In genomic region chr2:142165790-142166189, GRCh38 we compare ENCODE assay signal across 8 cellular contexts. TPM values are rescaled to one million over a fixed set of nuclear protein-coding genes. Genes with fewer than 3 reads are reported as not detected.
DNase-seq lines count a peak whose midpoint lies in the region; ATAC-seq, FAIRE-seq and TF ChIP-seq lines count a peak whose summit lies in the region.

No MANE protein-coding gene starts in this region.

- no peaks in the 10 kb centered on the region for H3K4me1 ChIP-seq in H1 (replicated peaks in 1 of 4; ENCODE audit: control insufficient read depth in 3 of 4, insufficient read depth in 4 of 4, low read length in 3 of 4)

- DNase-seq in AG04449 (ENCODE audit: low read depth, low spot score) (no peak), NCI-H524 treated with DMSO at 0.1 percent for 48 hours (lab: John Stamatoyannopoulos, UW) (peak; percentile 34), H1 (ENCODE audit: low read depth in 1 of 2, low spot score in 2 of 2) (no peak), stromal cell of bone marrow (ENCODE audit: low read depth) (peak; percentile 2), epidermal melanocyte (ENCODE audit: insufficient read length, low spot score) (no peak)
- DNase-seq in activated naive CD4-positive, alpha-beta T cell treated with anti-CD3 and anti-CD28 coated beads, Interleukin-2, amount 10 ng/mL, durations not matched to agents 7 days and 5 days, result no peak

- H3K4me2 ChIP-seq in H1 (ENCODE audit: insufficient read depth in 1 of 2, low read depth in 2 of 2, low read length in 2 of 2), result no peak overlapping the region; a peak in 1 of 4 replicates

- no peak overlapping the region for H4K91ac ChIP-seq in H1 (replicated peaks; ENCODE audit: insufficient read length, low read length)

- no peaks in the 10 kb centered on the region for H3K27me3 ChIP-seq in H1 (replicated peaks in 1 of 4; ENCODE audit: control insufficient read depth in 3 of 4, extremely low read depth in 1 of 4, insufficient read depth in 3 of 4, low read length in 3 of 4)

- WGBS in H1 (ENCODE audit: extremely low coverage in 1 of 2, insufficient coverage in 1 of 2, insufficient read length in 1 of 2, insufficient replicate concordance in 2 of 2, low coverage in 1 of 2, low lambda C conversion rate in 2 of 2, missing lambda C conversion rate in 1 of 2), 2 experiments, result 83% methylated on average over 3 of the region's 3 CpGs; no CpG with 5 or more reads in 1 of the 2 experiments

- H3K56ac ChIP-seq in H1 (replicated peaks; ENCODE audit: insufficient read length, low read depth, low read length), result no peak overlapping the region

- TF ChIP-seq EP300 in H1 (IDR thresholded peaks at IDR 0.05; ENCODE audit: borderline replicate concordance in 1 of 2, low read depth in 2 of 2, low read length in 2 of 2), result no peak

- H2BK12ac ChIP-seq in H1 (ENCODE audit: low read depth, low read length), result no peak overlapping the region

- no peak overlapping the region for H3K27ac ChIP-seq in H1 (ENCODE audit: low read depth, low read length)

- no peak overlapping the region for H3K18ac ChIP-seq in H1 (ENCODE audit: extremely low read depth, low read length)

- no peaks in the 10 kb centered on the region for H3K79me2 ChIP-seq in H1 (ENCODE audit: control insufficient read depth in 1 of 2, insufficient read depth in 2 of 2, low read length in 2 of 2)

- H3K79me1 ChIP-seq in H1 (ENCODE audit: low read depth, low read length), result no peaks in the 10 kb centered on the region

- no peak overlapping the region for H4K5ac ChIP-seq in H1 (ENCODE audit: insufficient read length, low read depth, low read length)

- H3K23ac ChIP-seq in H1 (ENCODE audit: insufficient read length), result no peak overlapping the region

- no peak overlapping the region for H3K27ac Mint-ChIP-seq in activated naive CD4-positive, alpha-beta T cell treated with anti-CD3 and anti-CD28 coated beads, Interleukin-2, amount 10 ng/mL, durations not matched to agents 7 days and 5 days

- no peaks in the 10 kb centered on the region for H3K36me3 ChIP-seq in H1 (ENCODE audit: control insufficient read depth in 2 of 4, insufficient read depth in 4 of 4, low read length in 3 of 4)

- no peak overlapping the region for H3K9ac ChIP-seq in H1 (replicated peaks in 1 of 4; ENCODE audit: extremely low read depth in 1 of 4, low read depth in 3 of 4, low read length in 3 of 4)

- H3K9me3 Mint-ChIP-seq in activated naive CD4-positive, alpha-beta T cell treated with anti-CD3 and anti-CD28 coated beads, Interleukin-2, amount 10 ng/mL, durations not matched to agents 7 days and 5 days, result peaks cover 7% of the 10 kb centered on the region

- H3K9me3 ChIP-seq in H1 (ENCODE audit: insufficient read depth in 2 of 2, low read depth in 1 of 2, low read length in 1 of 2), result no peaks in the 10 kb centered on the region

- H4K20me1 ChIP-seq in H1 (replicated peaks in 1 of 2; ENCODE audit: control insufficient read depth in 1 of 2, insufficient read depth in 2 of 2, low read length in 2 of 2), result no peaks in the 10 kb centered on the region

- no peaks in the 10 kb centered on the region for H3K23me2 ChIP-seq in H1 (ENCODE audit: low read depth, low read length)

- H3K36me3 Mint-ChIP-seq in activated naive CD4-positive, alpha-beta T cell treated with anti-CD3 and anti-CD28 coated beads, Interleukin-2, amount 10 ng/mL, durations not matched to agents 7 days and 5 days, result no peaks in the 10 kb centered on the region

- TF ChIP-seq POLR2A in H1 (IDR thresholded peaks at IDR 0.05; ENCODE audit: control extremely low read depth in 1 of 2, low read depth in 2 of 2, low read length in 2 of 2), result no peak

- peak overlapping the region; percentile 99; the same call in 1 of the 2 replicates for H2AFZ ChIP-seq in H1 (ENCODE audit: low read length)

- FAIRE-seq in H1 (lab: Jason Lieb, UNC), result peak; percentile 91

- no peak overlapping the region for H3K14ac ChIP-seq in H1 (ENCODE audit: insufficient read length)

- TF ChIP-seq CTCF in AG04449 (IDR thresholded peaks at IDR 0.05; ENCODE audit: insufficient read depth, low read length, missing control alignments) (peak; percentile 37), H1 (IDR thresholded peaks at IDR 0.05; ENCODE audit: control extremely low read depth in 1 of 3, insufficient read depth in 1 of 3, low read depth in 1 of 3, low read length in 3 of 3) (peak; percentile 30 to 60 (median 45))

- POLR2A ChIA-PET in AG04449 (lab: Yijun Ruan, JAX) (no interaction called here), H1 (lab: Charles Lee; ENCODE audit: partially characterized antibody) (no interaction called here)

- H2BK20ac ChIP-seq in H1 (ENCODE audit: low read length), result no peak overlapping the region

- H4K8ac ChIP-seq in H1 (ENCODE audit: extremely low read depth, insufficient read depth, low read length), result no peak overlapping the region

- peak; percentile 75 to 77 for TF ChIP-seq RAD21 in H1 (IDR thresholded peaks at IDR 0.05 in 1 of 2, conservative IDR thresholded peaks at IDR 0.05 in 1 of 2; ENCODE audit: low read depth in 2 of 2, low read length in 2 of 2)

- no peaks in the 10 kb centered on the region for H3K4me1 Mint-ChIP-seq in activated naive CD4-positive, alpha-beta T cell treated with anti-CD3 and anti-CD28 coated beads, Interleukin-2, amount 10 ng/mL, durations not matched to agents 7 days and 5 days

- H3K4me3 ChIP-seq in AG04449 (ENCODE audit: low read depth, low read length), result no peak overlapping the region
- H3K4me3 ChIP-seq in H1 (ENCODE audit: extremely low read depth in 1 of 4, insufficient read depth in 2 of 4, low read depth in 3 of 4, low read length in 4 of 4), result no peak overlapping the region

- no peak overlapping the region for H3K4me3 Mint-ChIP-seq in activated naive CD4-positive, alpha-beta T cell treated with anti-CD3 and anti-CD28 coated beads, Interleukin-2, amount 10 ng/mL, durations not matched to agents 7 days and 5 days

- H2BK15ac ChIP-seq in H1 (ENCODE audit: low read length), result no peak overlapping the region

- H2AK5ac ChIP-seq in H1 (ENCODE audit: low read depth, low read length), result no peak overlapping the region

- H3K4ac ChIP-seq in H1 (replicated peaks; ENCODE audit: insufficient read length, low read depth, low read length), result no peak overlapping the region

- CTCF ChIA-PET in AG04449 (lab: Yijun Ruan, JAX), result interaction anchor here (0.9 kb wide), 1 partner anchor 26 kb away, joined by 3 read pairs; no protein-coding TSS in a partner anchor
- CTCF ChIA-PET in H1 (lab: Charles Lee; ENCODE audit: partially characterized antibody), result interaction anchor here (0.6 to 1.6 kb wide), 5 partner anchors 9 to 424 kb away, joined by 3 to 5 read pairs (median 3); no protein-coding TSS in a partner anchor
- CTCF ChIA-PET in activated naive CD4-positive, alpha-beta T cell treated with anti-CD3 and anti-CD28 coated beads, Interleukin-2, amount 10 ng/mL, durations not matched to agents 7 days and 5 days (lab: Charles Lee), result no interaction called here

- no peak overlapping the region for H2BK5ac ChIP-seq in H1 (ENCODE audit: low read depth, low read length)

- H2BK120ac ChIP-seq in H1 (replicated peaks; ENCODE audit: low read depth, low read length), result no peak overlapping the region

- no peaks in the 10 kb centered on the region for H3K27me3 Mint-ChIP-seq in activated naive CD4-positive, alpha-beta T cell treated with anti-CD3 and anti-CD28 coated beads, Interleukin-2, amount 10 ng/mL, durations not matched to agents 7 days and 5 days

- ATAC-seq in GM18909 (IDR thresholded peaks at IDR 0.05; ENCODE audit: poor library complexity, unreplicated experiment) (peak; percentile 96), HG03045 (IDR thresholded peaks at IDR 0.05; ENCODE audit: unreplicated experiment) (peak; percentile 92)

TF ChIP-seq in H1, 55 proteins besides CTCF, POLR2A, EP300 and RAD21:
- 0 out of 2 replicates have a peak, but pooled peaks have one; percentile 30 for TF ChIP-seq YY1 (IDR thresholded peaks at IDR 0.05; ENCODE audit: low read depth, low read length)
- TF ChIP-seq SP1 (IDR thresholded peaks at IDR 0.05; ENCODE audit: low read depth, low read length), result no peak

RNA-seq across cellular contexts. Expression of gene LRP1B, which starts 35.0 kb away (rescaled TPM):
- total RNA-seq in H1 (2021; fragmentation: NEBNext Ultra II Directional; extraction: Animal tissue kit (Norgen Biotek cat#: 25700)), result 0.04 TPM in 1 of 2 replicates, not detected in the other
- 0.03 and 0.08 TPM in 2 replicates for polyA plus RNA-seq in H1 (2011; rRNA removed)
- 0.04 TPM for polyA plus RNA-seq in H1 (2011; cell fraction: cytosol; rRNA removed)
- 0.06 TPM for polyA plus RNA-seq in H1 (2011; cell fraction: nucleus; rRNA removed)
- polyA plus RNA-seq in H1 (2012, experiment 1 of 2), result 0.01 to 0.11 TPM (median 0.09 TPM) in 4 replicates
- polyA plus RNA-seq in H1 (2012, experiment 2 of 2), result not detected
- polyA plus RNA-seq in H1 (2013, experiment 1 of 2), result 0.14 TPM
- 0.15 TPM for polyA plus RNA-seq in H1 (2013, experiment 2 of 2)
- polyA minus RNA-seq in H1 (2011; rRNA and poly(A)+ RNA removed), result 0.68 and 2.5 TPM in 2 replicates
- polyA minus RNA-seq in H1 (2011; cell fraction: cytosol; rRNA and poly(A)+ RNA removed), result not detected
- 2.9 TPM for polyA minus RNA-seq in H1 (2011; cell fraction: nucleus; rRNA and poly(A)+ RNA removed)

Comparison
In these comparisons a context has a peak if more than half of its experiments do, and no peak if none do; other contexts are left out.
1. DNase-seq: peak in NCI-H524 treated with DMSO at 0.1 percent for 48 hours (single experiment) and stromal cell of bone marrow (single experiment); none in AG04449 (single experiment), H1 (0 of 2), epidermal melanocyte (single experiment) and activated naive CD4-positive, alpha-beta T cell treated with anti-CD3 and anti-CD28 coated beads, Interleukin-2, amount 10 ng/mL, durations not matched to agents 7 days and 5 days (single experiment).